1 cellular context compared by ENCODE assay signal in the genomic region with DNA sequence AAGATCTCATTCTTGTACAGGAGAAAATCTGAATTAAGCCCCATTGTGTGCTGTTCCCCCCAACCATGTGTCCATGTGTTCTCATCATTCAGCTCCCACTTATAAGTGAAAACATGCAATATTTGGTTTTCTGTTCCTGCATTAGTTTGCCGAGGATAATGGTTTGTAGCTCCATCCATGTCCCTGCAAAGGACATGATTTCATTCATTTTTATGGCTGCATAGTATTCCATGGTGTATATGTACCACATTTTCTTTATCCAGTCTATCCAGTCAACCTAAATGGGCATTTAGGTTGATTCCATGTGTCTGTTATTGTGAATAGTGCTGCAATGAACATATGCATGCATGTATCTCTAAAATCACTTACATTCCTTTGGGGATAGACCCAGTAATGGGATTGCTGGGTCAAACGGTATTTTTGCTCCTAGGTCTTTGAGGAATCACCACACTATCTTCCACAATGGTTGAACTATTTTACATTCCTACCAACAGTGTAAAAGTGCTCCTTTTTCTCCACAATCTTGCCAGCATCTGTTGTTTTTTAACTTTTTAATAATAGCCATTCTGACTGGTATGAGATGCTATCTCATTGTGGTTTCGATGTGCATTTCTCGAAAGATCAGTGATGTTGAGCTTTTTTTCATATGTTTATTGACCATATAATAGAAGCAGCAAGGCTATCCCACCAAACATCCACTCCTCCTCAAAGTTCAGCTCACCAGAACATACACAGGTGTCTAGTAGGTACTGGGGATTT. TPM values are rescaled to one million over a fixed set of nuclear protein-coding genes. Genes with fewer than 3 reads are reported as not detected.
"Had no signal": no experiment of that assay in that cellular context is flagged by ENCODE, and none has a peak within 500 bp of the region (broad histone marks: within the 10 kb centered on the region; RNA-seq: fewer than 3 reads in every experiment).

No MANE protein-coding gene starts in this region.

RNA-seq across cellular contexts. Expression of gene MBOAT1, which starts 32.8 kb away (rescaled TPM):
- total RNA-seq: HepG2 had no signal
- polyA plus RNA-seq: HepG2 had no signal
